In genomic region chr1:219465247-219466093, GRCh38 we compare ENCODE assay signal across 10 cellular contexts.
DNase-seq lines count a peak whose midpoint lies in the region; ATAC-seq and TF ChIP-seq lines count a peak whose summit lies in the region.
"Had no signal": no experiment of that assay in that cellular context is flagged by ENCODE, and none has a peak within 500 bp of the region (broad histone marks: within the 10 kb centered on the region; RNA-seq: fewer than 3 reads in every experiment).

No MANE protein-coding gene starts in this region.

- intact Hi-C loops in A673 (cut with micrococcal nuclease; ENCODE audit: unreplicated experiment) = no loop called here

- peak; percentile 57 for ATAC-seq in GM21360 (IDR thresholded peaks at IDR 0.05; ENCODE audit: unreplicated experiment)
- peak; percentile 57 for ATAC-seq in HG03196 (IDR thresholded peaks at IDR 0.05; ENCODE audit: unreplicated experiment)

- POLR2A ChIA-PET in A673 (lab: Charles Lee; ENCODE audit: low non-redundant PET) = no interaction called here

- no peaks in the 10 kb centered on the region for H3K9me3 ChIP-seq in A673 (ENCODE audit: low read depth, low read length, poor library complexity, severe bottlenecking)
- H3K9me3 ChIP-seq: left ventricle myocardium inferior had no signal

- H3K36me3 ChIP-seq in A673 (ENCODE audit: insufficient read depth, low read length, poor library complexity, severe bottlenecking) = no peaks in the 10 kb centered on the region
- H3K36me3 ChIP-seq: left ventricle myocardium inferior had no signal

- TF ChIP-seq CTCF in GM12865 (IDR thresholded peaks at IDR 0.05; ENCODE audit: insufficient read depth, low read depth, low read length, missing control alignments) (no peak), epithelial cell of proximal tubule (conservative IDR thresholded peaks at IDR 0.05; ENCODE audit: low read depth, low read length) (no peak), A673 (conservative IDR thresholded peaks at IDR 0.05; ENCODE audit: low read depth, low read length) (no peak)

- no peak overlapping the region for H3K27ac ChIP-seq in A673 (ENCODE audit: low read depth, low read length, poor library complexity, severe bottlenecking)
- H3K27ac ChIP-seq: left ventricle myocardium inferior had no signal

- H3K27me3 ChIP-seq in A673 (replicated peaks; ENCODE audit: insufficient read depth, low read depth, low read length, poor library complexity) = peaks cover 26% of the 10 kb centered on the region

- H3K4me3 ChIP-seq in GM12865 (ENCODE audit: low read depth, low read length) (peak overlapping the region; percentile 25), epithelial cell of proximal tubule (ENCODE audit: low read depth, low read length) (no peak overlapping the region), A673 (ENCODE audit: low read depth, low read length, poor library complexity, severe bottlenecking) (no peak overlapping the region)
- H3K4me3 ChIP-seq: left ventricle myocardium inferior had no signal

- no TSS peak for BruUV-seq in A673 (replicated peaks; lab: Mats Ljungman, UMichigan)

- DNase-seq in GM12865 (ENCODE audit: low read depth) = peak; percentile 87
- peak; percentile 75 for DNase-seq in epithelial cell of proximal tubule (ENCODE audit: low read depth)
- DNase-seq in A673 (ENCODE audit: low spot score) = no peak
- no peak for DNase-seq in central memory CD4-positive, alpha-beta T cell
- no peak for DNase-seq in activated effector memory CD4-positive, alpha-beta T cell treated with Interleukin-2 at 50 U/mL for 16 hours
- no peak for DNase-seq in C1 segment of cervical spinal cord (lab: John Stamatoyannopoulos, UW)
- DNase-seq: left ventricle myocardium inferior; stimulated activated CD4-positive, alpha-beta T cell treated with anti-CD3 and anti-CD28 coated beads, Interleukin-1b, Interleukin-23, amount 100 ng/mL, for 48 hours had no signal

- CTCF ChIA-PET in A673 (lab: Charles Lee) = no interaction called here

- H3K4me1 ChIP-seq in A673 (ENCODE audit: insufficient read depth, low read length, poor library complexity, severe bottlenecking) = no peaks in the 10 kb centered on the region
- H3K4me1 ChIP-seq: left ventricle myocardium inferior had no signal

Comparison
In these comparisons a context has a peak if more than half of its experiments do, and no peak if none do; other contexts are left out.
1. DNase-seq: peak in GM12865 (single experiment) and epithelial cell of proximal tubule (single experiment); none in A673 (single experiment), central memory CD4-positive, alpha-beta T cell (single experiment), activated effector memory CD4-positive, alpha-beta T cell treated with Interleukin-2 at 50 U/mL for 16 hours (single experiment) and C1 segment of cervical spinal cord (0 of 14).